Comparison of ENCODE assay signal across 18 cellular contexts in the genomic region with DNA sequence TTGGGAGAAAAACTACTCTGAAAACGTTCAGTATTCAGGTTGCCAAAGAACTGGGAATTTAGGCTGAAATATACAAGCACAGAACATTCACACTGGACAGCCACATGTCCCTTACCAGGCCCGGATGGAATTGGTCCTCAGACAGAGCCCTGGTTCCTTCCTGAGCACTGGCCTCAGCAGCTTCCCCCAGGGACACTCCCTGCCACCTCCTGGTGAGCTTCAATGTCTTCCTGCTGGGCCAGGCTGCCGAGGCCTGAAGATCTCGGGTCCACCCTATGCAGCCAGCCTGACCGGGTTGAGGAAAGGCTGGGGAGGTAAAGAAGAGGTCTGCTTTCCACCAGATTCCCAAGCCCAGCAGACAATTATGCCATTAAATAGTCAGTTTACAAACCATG. TPM values are rescaled to one million over a fixed set of nuclear protein-coding genes. Genes with fewer than 3 reads are reported as not detected.
DNase-seq lines count a peak whose midpoint lies in the region; ATAC-seq and TF ChIP-seq lines count a peak whose summit lies in the region.
"Had no signal": no experiment of that assay in that cellular context is flagged by ENCODE, and none has a peak within 500 bp of the region (broad histone marks: within the 10 kb centered on the region; RNA-seq: fewer than 3 reads in every experiment).

No MANE protein-coding gene starts in this region.

- H3K4me3 ChIP-seq in BE2C (ENCODE audit: low read depth, low read length), result no peak overlapping the region
- no peak overlapping the region for H3K4me3 ChIP-seq in Panc1 (ENCODE audit: low read depth in 2 of 2, low read length in 2 of 2)
- no peak overlapping the region for H3K4me3 ChIP-seq in epithelial cell of esophagus (ENCODE audit: low read length)
- H3K4me3 ChIP-seq: MG63 had no signal

- H3K27me3 ChIP-seq in BE2C (no peaks in the 10 kb centered on the region), Panc1 (ENCODE audit: control insufficient read depth, insufficient read depth, low read length) (0 out of 2 replicates have a peak, but pooled peaks cover 3% of the 10 kb centered on the region)
- H3K27me3 ChIP-seq: MG63 had no signal

- H3K27me3 Mint-ChIP-seq in nephron progenitor cell (ENCODE audit: low read depth, poor library complexity) (no peaks in the 10 kb centered on the region), HFFc6 (ENCODE audit: insufficient read depth) (peaks cover 18% of the 10 kb centered on the region)

- H3K4me1 Mint-ChIP-seq in nephron progenitor cell (peaks cover 31% of the 10 kb centered on the region), HFFc6 (ENCODE audit: low read depth) (peaks cover 19% of the 10 kb centered on the region)
- H3K4me1 Mint-ChIP-seq: CD4-positive, alpha-beta memory T cell had no signal

- DNase-seq in BE2C, result peak; percentile 41
- no peak for DNase-seq in Panc1 (ENCODE audit: low read depth, low spot score)
- DNase-seq in epithelial cell of esophagus (ENCODE audit: low read depth), result no peak
- DNase-seq in nephron progenitor cell, result no peak
- DNase-seq in GM20000 (ENCODE audit: low spot score), result no peak
- no peak for DNase-seq in OCI-M1 (lab: John Stamatoyannopoulos, UW)
- DNase-seq in HFFc6, result no peak
- DNase-seq: ACHN; CD4-positive, alpha-beta memory T cell; DND-41; GDM1; MG63; NCI-H2081 treated with DMSO at 0.1 percent for 48 hours; NCI-H345; NCI-H526 treated with DMSO at 0.1 percent for 48 hours; NK-92 treated with Interleukin-12 subunit alpha and Interleukin-12 subunit beta, amount 100 ng/mL, for 24 hours had no signal

- intact Hi-C loops in Panc1 (cut with micrococcal nuclease; ENCODE audit: unreplicated experiment), result no loop called here

- H3K36me3 ChIP-seq in BE2C (no peaks in the 10 kb centered on the region), Panc1 (ENCODE audit: control insufficient read depth, insufficient read depth, low read length) (no peaks in the 10 kb centered on the region)
- H3K36me3 ChIP-seq: MG63 had no signal

- in situ Hi-C loops in Panc1 (cut with HindIII; ENCODE audit: low pct_unique_long_range_greater_than_20kb, low sequenced_read_pairs), result no loop called here

- POLR2A ChIA-PET in Panc1 (lab: Charles Lee), result no interaction called here

- TF ChIP-seq CTCF in BE2C (IDR thresholded peaks at IDR 0.05; ENCODE audit: low read depth, low read length), result no peak
- no peak for TF ChIP-seq CTCF in Panc1 (IDR thresholded peaks at IDR 0.05)
- peak; percentile 15 for TF ChIP-seq CTCF in epithelial cell of esophagus (IDR thresholded peaks at IDR 0.05; ENCODE audit: insufficient read depth, low read depth, low read length, missing control alignments)
- no peak for TF ChIP-seq CTCF in nephron progenitor cell (IDR thresholded peaks at IDR 0.05)
- TF ChIP-seq CTCF in GM20000 (IDR thresholded peaks at IDR 0.05; ENCODE audit: extremely low read depth, missing control alignments), result no peak
- no peak for TF ChIP-seq CTCF in HFFc6 (IDR thresholded peaks at IDR 0.05)

- H3K9me3 Mint-ChIP-seq in nephron progenitor cell (peaks cover 3% of the 10 kb centered on the region), HFFc6 (no peaks in the 10 kb centered on the region)
- H3K9me3 Mint-ChIP-seq: GM23338 had no signal

- H3K4me3 Mint-ChIP-seq in nephron progenitor cell (peak overlapping the region; percentile 8), HFFc6 (no peak overlapping the region)
- H3K4me3 Mint-ChIP-seq: CD4-positive, alpha-beta memory T cell; GM23338 had no signal

- H3K27ac Mint-ChIP-seq in nephron progenitor cell (no peak overlapping the region), HFFc6 (no peak overlapping the region)
- H3K27ac Mint-ChIP-seq: CD4-positive, alpha-beta memory T cell; GM23338 had no signal

- H3K27ac ChIP-seq in Panc1 (ENCODE audit: low read length), result no peak overlapping the region

- no TSS peak for BruUV-seq in Panc1 (replicated peaks; lab: Mats Ljungman, UMichigan)

- ATAC-seq in Panc1, result 0 out of 2 replicates have a peak, but pooled peaks have one; percentile 22
- no peak for ATAC-seq in GM19467 (IDR thresholded peaks at IDR 0.05; ENCODE audit: unreplicated experiment)

- H3K9me3 ChIP-seq in BE2C, result no peaks in the 10 kb centered on the region
- no peaks in the 10 kb centered on the region for H3K9me3 ChIP-seq in Panc1 (ENCODE audit: control insufficient read depth, insufficient read depth, low read depth, low read length)
- H3K9me3 ChIP-seq: MG63 had no signal

- CTCF ChIA-PET in Panc1 (lab: Charles Lee), result no interaction called here

- H3K36me3 Mint-ChIP-seq in nephron progenitor cell (ENCODE audit: low read depth) (no peaks in the 10 kb centered on the region), HFFc6 (ENCODE audit: low read depth) (peaks cover 6% of the 10 kb centered on the region; the same call in 1 of the 2 replicates)
- H3K36me3 Mint-ChIP-seq: CD4-positive, alpha-beta memory T cell had no signal

- peaks cover 38% of the 10 kb centered on the region for H3K4me1 ChIP-seq in BE2C
- H3K4me1 ChIP-seq in Panc1 (ENCODE audit: control insufficient read depth, insufficient read depth, low read length), result no peaks in the 10 kb centered on the region

RNA-seq across cellular contexts. Expression of a gene that starts 24.8 kb away (rescaled TPM):
- polyA plus RNA-seq in BE2C (2012; ENCODE audit: insufficient read depth, insufficient read length, low read depth), result not detected
- total RNA-seq in Panc1 (2021; ENCODE audit: unreplicated experiment), result not detected
- polyA plus RNA-seq in Panc1 (2012; ENCODE audit: insufficient read length), result 0.08 TPM
- not detected for total RNA-seq in HFFc6 (2021; fragmentation: NEBNext Ultra II Directional; extraction: Animal tissue kit (Norgen Biotek cat#: 25700))
- total RNA-seq: CD4-positive, alpha-beta memory T cell; GM23338 had no signal
- polyA plus RNA-seq: CD4-positive, alpha-beta memory T cell; GM23338 had no signal
